In genomic region chr1:6601865-6602668, GRCh38 we compare ENCODE assay signal across 8 cellular contexts. TPM values are rescaled to one million over a fixed set of nuclear protein-coding genes. Genes with fewer than 3 reads are reported as not detected.
A peak's percentile ranks its signal among the peaks of the same experiment; 100 is the strongest.
DNase-seq lines count a peak whose midpoint lies in the region; ATAC-seq lines count a peak whose summit lies in the region.

No MANE protein-coding gene starts in this region.

- H3K27ac Mint-ChIP-seq in activated CD4-positive, alpha-beta T cell treated with anti-CD3 and anti-CD28 coated beads, Interleukin-2, amount 10 ng/mL, durations not matched to agents 7 days and 5 days = peak overlapping the region; percentile 91

- no peaks in the 10 kb centered on the region for H3K27me3 Mint-ChIP-seq in activated CD4-positive, alpha-beta T cell treated with anti-CD3 and anti-CD28 coated beads, Interleukin-2, amount 10 ng/mL, durations not matched to agents 7 days and 5 days

- H3K9me3 ChIP-seq in aorta (ENCODE audit: control insufficient read depth, low read length) = no peaks in the 10 kb centered on the region

- CTCF ChIA-PET in activated CD4-positive, alpha-beta T cell treated with anti-CD3 and anti-CD28 coated beads, Interleukin-2, amount 10 ng/mL, durations not matched to agents 7 days and 5 days (lab: Charles Lee) = interaction anchor here (0.8 to 3.5 kb wide), 10 partner anchors 9 to 113 kb away, joined by 3 to 13 read pairs (median 4); partner anchors contain the start of genes NOL9 and TAS1R1

- peaks cover 0 to 6% of the 10 kb centered on the region in 2 donors for H3K36me3 ChIP-seq in aorta (ENCODE audit: control insufficient read depth in 1 of 2, insufficient read depth in 2 of 2, low read length in 1 of 2)

- peaks cover 35% of the 10 kb centered on the region for H3K4me1 Mint-ChIP-seq in activated CD4-positive, alpha-beta T cell treated with anti-CD3 and anti-CD28 coated beads, Interleukin-2, amount 10 ng/mL, durations not matched to agents 7 days and 5 days

- no peaks in the 10 kb centered on the region for H3K9me3 Mint-ChIP-seq in activated CD4-positive, alpha-beta T cell treated with anti-CD3 and anti-CD28 coated beads, Interleukin-2, amount 10 ng/mL, durations not matched to agents 7 days and 5 days

- H3K4me3 Mint-ChIP-seq in activated CD4-positive, alpha-beta T cell treated with anti-CD3 and anti-CD28 coated beads, Interleukin-2, amount 10 ng/mL, durations not matched to agents 7 days and 5 days = peak overlapping the region; percentile 86

- DNase-seq in D341Med (ENCODE audit: low spot score) = peak; percentile 74
- peak; percentile 58 for DNase-seq in HT-29 (ENCODE audit: low spot score)
- DNase-seq in activated CD4-positive, alpha-beta T cell treated with anti-CD3 and anti-CD28 coated beads, Interleukin-2, amount 10 ng/mL, durations not matched to agents 7 days and 5 days = peak; percentile 18
- DNase-seq in myocyte (ENCODE audit: low read depth) = peak; percentile 62
- DNase-seq in aorta = peak; percentile 77 to 83
- DNase-seq in EL = no peak

- H3K36me3 Mint-ChIP-seq in activated CD4-positive, alpha-beta T cell treated with anti-CD3 and anti-CD28 coated beads, Interleukin-2, amount 10 ng/mL, durations not matched to agents 7 days and 5 days (ENCODE audit: low read depth) = peaks cover 18% of the 10 kb centered on the region

- intact Hi-C loops in aorta (cut with DNase I) = loop anchor here in 1 of 2 donors (10.0 kb wide), 1 partner anchor 183 kb away; the partner anchor contains the start of gene CAMTA1

- peak overlapping the region; percentile 85 to 89 for H3K27ac ChIP-seq in aorta (ENCODE audit: low read depth in 1 of 2, low read length in 2 of 2)

- H3K4me1 ChIP-seq in aorta (ENCODE audit: control insufficient read depth in 1 of 2, insufficient read depth in 2 of 2, low read length in 2 of 2) = no peaks in the 10 kb centered on the region

- ATAC-seq in GM19467 (IDR thresholded peaks at IDR 0.05; ENCODE audit: unreplicated experiment) (peak; percentile 6), esophagus mucosa (peak; percentile 7), aorta (ENCODE audit: low FRiP score) (peak; percentile 3)

- H3K27me3 ChIP-seq in aorta (ENCODE audit: control insufficient read depth in 1 of 2, insufficient read depth in 2 of 2, low read length in 1 of 2) = peaks cover 0 to 2% of the 10 kb centered on the region in 2 donors

- POLR2A ChIA-PET in activated CD4-positive, alpha-beta T cell treated with anti-CD3 and anti-CD28 coated beads, Interleukin-2, amount 10 ng/mL, durations not matched to agents 7 days and 5 days (lab: Charles Lee) = interaction anchor here (0.6 kb wide), 1 partner anchor 366 kb away, joined by 3 read pairs; the partner anchor contains the start of gene ICMT

- 0% methylated on average over 83 to 108 of the region's 108 CpGs for WGBS in aorta, 2 donors

- peak overlapping the region; percentile 57 to 70 for H3K4me3 ChIP-seq in aorta (ENCODE audit: low read length in 2 of 2)

RNA-seq across cellular contexts. Expression of gene KLHL21, which starts 0.6 kb away (rescaled TPM):
- total RNA-seq in HT-29 (2014; rRNA removed; shearing (Covaris generic)) = 52.0 and 52.1 TPM in 2 replicates
- 10 to 100 TPM; 17.3 to 20.0 TPM for total RNA-seq in activated CD4-positive, alpha-beta T cell treated with anti-CD3 and anti-CD28 coated beads, Interleukin-2, amount 10 ng/mL, durations not matched to agents 7 days and 5 days
- total RNA-seq in esophagus mucosa = 26.6 TPM
- total RNA-seq in myocyte = 118 and 122 TPM in 2 replicates
- polyA plus RNA-seq in myocyte (2012) = 64.9 TPM
- 10 to 100 TPM; 37.5 to 38.3 TPM for total RNA-seq in aorta
- polyA plus RNA-seq in aorta = 10 to 100 TPM; 10.8 to 38.0 TPM

RNA-seq across cellular contexts. Expression of gene PHF13, which starts 11.5 kb away (rescaled TPM):
- 8.8 and 11.5 TPM in 2 replicates for total RNA-seq in HT-29 (2014; rRNA removed; shearing (Covaris generic))
- total RNA-seq in activated CD4-positive, alpha-beta T cell treated with anti-CD3 and anti-CD28 coated beads, Interleukin-2, amount 10 ng/mL, durations not matched to agents 7 days and 5 days = 10 to 100 TPM; 12.4 to 12.5 TPM
- total RNA-seq in esophagus mucosa (7.5 TPM), myocyte (7.4 and 9.6 TPM in 2 replicates), aorta (10 to 100 TPM; 19.0 to 19.3 TPM)
- polyA plus RNA-seq in myocyte (2012) = 14.3 TPM
- 10 to 100 TPM in 1 of 2 donors, 1 to 10 TPM in 1; 3.6 to 10.8 TPM for polyA plus RNA-seq in aorta

RNA-seq across cellular contexts. Expression of gene ZBTB48, which starts 22.3 kb away (rescaled TPM):
- total RNA-seq in HT-29 (2014; rRNA removed; shearing (Covaris generic)) = 28.5 and 37.2 TPM in 2 replicates
- 10 to 100 TPM; 40.4 to 42.9 TPM for total RNA-seq in activated CD4-positive, alpha-beta T cell treated with anti-CD3 and anti-CD28 coated beads, Interleukin-2, amount 10 ng/mL, durations not matched to agents 7 days and 5 days
- total RNA-seq in esophagus mucosa (14.5 TPM), myocyte (14.0 and 17.5 TPM in 2 replicates), aorta (10 to 100 TPM; 20.6 to 29.9 TPM)
- 19.9 TPM for polyA plus RNA-seq in myocyte (2012)
- polyA plus RNA-seq in aorta = 100 to 1,000 TPM in 1 of 2 donors, 10 to 100 TPM in 1; 25.2 to 204 TPM

RNA-seq across cellular contexts. Expression of gene THAP3, which starts 22.6 kb away (rescaled TPM):
- 19.6 and 22.7 TPM in 2 replicates for total RNA-seq in HT-29 (2014; rRNA removed; shearing (Covaris generic))
- total RNA-seq in activated CD4-positive, alpha-beta T cell treated with anti-CD3 and anti-CD28 coated beads, Interleukin-2, amount 10 ng/mL, durations not matched to agents 7 days and 5 days = 10 to 100 TPM; 18.2 to 19.5 TPM
- 6.4 TPM for total RNA-seq in esophagus mucosa
- total RNA-seq in myocyte = 31.1 and 33.0 TPM in 2 replicates
- 19.3 TPM for polyA plus RNA-seq in myocyte (2012)
- 10 to 100 TPM; 11.0 to 21.2 TPM for total RNA-seq in aorta
- polyA plus RNA-seq in aorta = 10 to 100 TPM; 20.8 to 44.1 TPM

RNA-seq across cellular contexts. Expression of gene TAS1R1, which starts 47.0 kb away (rescaled TPM):
- not detected in 2 replicates for total RNA-seq in HT-29 (2014; rRNA removed; shearing (Covaris generic))
- total RNA-seq in activated CD4-positive, alpha-beta T cell treated with anti-CD3 and anti-CD28 coated beads, Interleukin-2, amount 10 ng/mL, durations not matched to agents 7 days and 5 days = not detected
- total RNA-seq in esophagus mucosa = not detected
- total RNA-seq in myocyte = 7.5 and 8.0 TPM in 2 replicates
- polyA plus RNA-seq in myocyte (2012) = 4.8 TPM
- not detected for total RNA-seq in aorta
- polyA plus RNA-seq in aorta = 1 to 10 TPM in 1 of 2 donors, not detected in 1; 1.3 TPM
